7 cellular contexts compared by ENCODE assay signal in genomic region chr12:52022841-52023181, GRCh38. TPM values are rescaled to one million over a fixed set of nuclear protein-coding genes. Genes with fewer than 3 reads are reported as not detected.
DNase-seq lines count a peak whose midpoint lies in the region; ATAC-seq, FAIRE-seq and TF ChIP-seq lines count a peak whose summit lies in the region.

No MANE protein-coding gene starts in this region.

- CTCF ChIA-PET in mammary epithelial cell (lab: Charles Lee; ENCODE audit: low non-redundant PET) (interaction anchor here (0.9 to 1.8 kb wide), 2 partner anchors 10 to 19 kb away, joined by 6 to 14 read pairs; no protein-coding TSS in a partner anchor), RWPE1 (lab: Yijun Ruan, JAX) (interaction anchor here (0.5 to 4.9 kb wide), 14 partner anchors 9 to 142 kb away, joined by 3 to 75 read pairs (median 5); partner anchors contain the start of genes ATG101 and TAMALIN)

- peak overlapping the region; percentile 100 for H3K4me2 ChIP-seq in mammary epithelial cell (ENCODE audit: insufficient read depth, low read depth, low read length)

- H4K20me1 ChIP-seq in mammary epithelial cell (ENCODE audit: insufficient read depth, low read length) = no peaks in the 10 kb centered on the region

- H3K27ac ChIP-seq in mammary epithelial cell (ENCODE audit: insufficient read depth, low read depth, low read length) (no peak overlapping the region), muscle layer of duodenum (ENCODE audit: low read length) (no peak overlapping the region), RWPE1 (no peak overlapping the region)

- ATAC-seq in GM19035 (IDR thresholded peaks at IDR 0.05; ENCODE audit: unreplicated experiment) = peak; percentile 10

- DNase-seq in NCI-H146 (lab: John Stamatoyannopoulos, UW) (peak; percentile 73), mammary epithelial cell (no peak), RWPE1 (ENCODE audit: low spot score) (no peak), RCC 7860 (ENCODE audit: low spot score) (no peak), putamen (ENCODE audit: low spot score) (no peak)

- no peaks in the 10 kb centered on the region for H3K36me3 ChIP-seq in mammary epithelial cell (ENCODE audit: insufficient read depth, low read length)
- H3K36me3 ChIP-seq in muscle layer of duodenum (ENCODE audit: control insufficient read depth in 1 of 2, insufficient read depth in 2 of 2, low read length in 2 of 2) = no peaks in the 10 kb centered on the region

- POLR2A ChIA-PET in RWPE1 (lab: Yijun Ruan, JAX; ENCODE audit: low non-redundant PET) = no interaction called here

- H3K79me2 ChIP-seq in mammary epithelial cell (ENCODE audit: insufficient read depth, low read length) = no peaks in the 10 kb centered on the region

- no peaks in the 10 kb centered on the region for H3K9me3 ChIP-seq in mammary epithelial cell (replicated peaks; ENCODE audit: insufficient read depth, low read length)
- H3K9me3 ChIP-seq in muscle layer of duodenum (ENCODE audit: control insufficient read depth in 1 of 2, low read length in 2 of 2) = no peaks in the 10 kb centered on the region

- no peak for FAIRE-seq in RCC 7860 (lab: Jason Lieb, UNC)

- no peak overlapping the region for H3K9ac ChIP-seq in mammary epithelial cell (ENCODE audit: insufficient read depth, low read length)

- H3K4me3 ChIP-seq in mammary epithelial cell (replicated peaks in 1 of 3; ENCODE audit: insufficient read depth in 1 of 3, low read depth in 2 of 3, low read length in 3 of 3) (peak overlapping the region in 1 of 3 experiments; percentile 50), muscle layer of duodenum (ENCODE audit: low read depth in 1 of 2, low read length in 2 of 2) (peak overlapping the region; percentile 33 to 68)

- BruUV-seq in mammary epithelial cell (replicated peaks; lab: Mats Ljungman, UMichigan) = no TSS peak

- H3K27me3 ChIP-seq in mammary epithelial cell (ENCODE audit: insufficient read depth, low read length) (no peaks in the 10 kb centered on the region), muscle layer of duodenum (ENCODE audit: low read depth, low read length) (no peaks in the 10 kb centered on the region)

- WGBS in mammary epithelial cell (ENCODE audit: low coverage, missing lambda C conversion rate) = 95% methylated on average over 3 of the region's 14 CpGs

- in situ Hi-C loops in mammary epithelial cell (cut with MboI; ENCODE audit: low sequenced_read_pairs in 2 of 2) = no loop called here

- peak overlapping the region; percentile 75 for H2AFZ ChIP-seq in mammary epithelial cell (ENCODE audit: low read depth, low read length)

- intact Hi-C loops in mammary epithelial cell (cut with micrococcal nuclease) = loop anchor here (1.0 kb wide), 4 partner anchors 19 to 128 kb away; no protein-coding TSS in a partner anchor

- dilution Hi-C loops in mammary epithelial cell (cut with HindIII; ENCODE audit: low sequenced_read_pairs) = loop anchor here (5.0 kb wide), 2 partner anchors 56 to 94 kb away; no protein-coding TSS in a partner anchor

- TF ChIP-seq CTCF in mammary epithelial cell (conservative IDR thresholded peaks at IDR 0.05 in 1 of 2, IDR thresholded peaks at IDR 0.05 in 1 of 2; ENCODE audit: extremely low read depth in 1 of 2, insufficient read depth in 1 of 2, low read depth in 1 of 2, low read length in 2 of 2) (no peak), RWPE1 (conservative IDR thresholded peaks at IDR 0.05; ENCODE audit: low read depth) (no peak)

- H3K4me1 ChIP-seq in mammary epithelial cell (ENCODE audit: insufficient read depth, low read length) (peaks cover 17% of the 10 kb centered on the region), muscle layer of duodenum (ENCODE audit: control insufficient read depth in 1 of 2, insufficient read depth in 2 of 2, low read length in 2 of 2) (peaks cover 11 to 45% of the 10 kb centered on the region in 2 donors)

RNA-seq across cellular contexts. Expression of gene TAMALIN, which starts 16.1 kb away (rescaled TPM):
- under 1 TPM in 1 of 2 donors, not detected in 1; 0.50 TPM for total RNA-seq in mammary epithelial cell
- polyA plus RNA-seq in mammary epithelial cell = 0.10 TPM
- polyA minus RNA-seq in mammary epithelial cell = not detected

RNA-seq across cellular contexts. Expression of gene NR4A1, which starts 28.4 kb away (rescaled TPM):
- total RNA-seq in mammary epithelial cell = 1 to 10 TPM in 1 of 2 donors, under 1 TPM in 1; 0.17 to 2.4 TPM
- polyA plus RNA-seq in mammary epithelial cell = 0.44 TPM
- polyA minus RNA-seq in mammary epithelial cell = 1.4 TPM

RNA-seq across cellular contexts. Expression of gene ATG101, which starts 47.0 kb away (rescaled TPM):
- 10 to 100 TPM; 44.8 to 59.4 TPM for total RNA-seq in mammary epithelial cell
- polyA plus RNA-seq in mammary epithelial cell = 90.8 TPM
- polyA minus RNA-seq in mammary epithelial cell = 36.4 TPM

RNA-seq across cellular contexts. Expression of gene SMIM41, which starts 56.7 kb away (rescaled TPM):
- under 1 TPM in 1 of 2 donors, not detected in 1; 0.17 TPM for total RNA-seq in mammary epithelial cell
- polyA plus RNA-seq in mammary epithelial cell = not detected
- polyA minus RNA-seq in mammary epithelial cell = not detected
